In genomic region chr22:17867160-17867785, GRCh38 we compare ENCODE assay signal across 14 cellular contexts.
DNase-seq lines count a peak whose midpoint lies in the region; ATAC-seq lines count a peak whose summit lies in the region.
"Had no signal": no experiment of that assay in that cellular context is flagged by ENCODE, and none has a peak within 500 bp of the region (broad histone marks: within the 10 kb centered on the region; RNA-seq: fewer than 3 reads in every experiment).

No MANE protein-coding gene starts in this region.

- intact Hi-C loops in Right ventricle myocardium inferior (cut with DNase I) (no loop called here), cardiac septum (cut with DNase I) (no loop called here)

- H3K4me3 ChIP-seq in muscle layer of colon (ENCODE audit: low read depth in 1 of 2, low read length in 2 of 2) = no peak overlapping the region
- H3K4me3 ChIP-seq: body of pancreas, left lung, PC-9, prostate gland, vagina had no signal

- H3K27ac ChIP-seq in muscle layer of colon (ENCODE audit: low read depth, low read length) = peak overlapping the region; percentile 56
- H3K27ac ChIP-seq: body of pancreas, left lung, PC-9, prostate gland, vagina had no signal

- no peak overlapping the region for H3K9ac ChIP-seq in muscle layer of colon (ENCODE audit: low read length)

- ATAC-seq in Right ventricle myocardium inferior = peak; percentile 69
- no peak for ATAC-seq in GM21717 (IDR thresholded peaks at IDR 0.05; ENCODE audit: unreplicated experiment)
- ATAC-seq: body of pancreas, left lung had no signal

- no peaks in the 10 kb centered on the region for H3K9me3 ChIP-seq in muscle layer of colon (ENCODE audit: low read length)
- H3K9me3 ChIP-seq: body of pancreas, left lung, prostate gland, vagina had no signal

- DNase-seq in Right ventricle myocardium inferior (ENCODE audit: missing footprints) = no peak
- no peak for DNase-seq in cardiac septum (ENCODE audit: low spot score)
- peak; percentile 70 for DNase-seq in cerebellar cortex (ENCODE audit: low spot score)
- no peak for DNase-seq in DMS53 (lab: John Stamatoyannopoulos, UW)
- DNase-seq in NCI-H128 (lab: John Stamatoyannopoulos, UW; ENCODE audit: unreplicated experiment) = no peak
- no peak for DNase-seq in germinal center (ENCODE audit: low spot score)
- DNase-seq: NCI-H1417 treated with DMSO at 0.1 percent for 48 hours, PC-9 had no signal

- H3K27me3 ChIP-seq in muscle layer of colon (ENCODE audit: control insufficient read depth in 1 of 2, insufficient read depth in 2 of 2, low read length in 2 of 2) = no peaks in the 10 kb centered on the region
- H3K27me3 ChIP-seq: body of pancreas, left lung, vagina had no signal

- H3K36me3 ChIP-seq in muscle layer of colon (ENCODE audit: insufficient read depth, low read length) = peaks cover 70% of the 10 kb centered on the region

- H3K4me1 ChIP-seq in muscle layer of colon (ENCODE audit: insufficient read depth, low read length) = peaks cover 29% of the 10 kb centered on the region
- H3K4me1 ChIP-seq: body of pancreas had no signal
